In the genomic region with DNA sequence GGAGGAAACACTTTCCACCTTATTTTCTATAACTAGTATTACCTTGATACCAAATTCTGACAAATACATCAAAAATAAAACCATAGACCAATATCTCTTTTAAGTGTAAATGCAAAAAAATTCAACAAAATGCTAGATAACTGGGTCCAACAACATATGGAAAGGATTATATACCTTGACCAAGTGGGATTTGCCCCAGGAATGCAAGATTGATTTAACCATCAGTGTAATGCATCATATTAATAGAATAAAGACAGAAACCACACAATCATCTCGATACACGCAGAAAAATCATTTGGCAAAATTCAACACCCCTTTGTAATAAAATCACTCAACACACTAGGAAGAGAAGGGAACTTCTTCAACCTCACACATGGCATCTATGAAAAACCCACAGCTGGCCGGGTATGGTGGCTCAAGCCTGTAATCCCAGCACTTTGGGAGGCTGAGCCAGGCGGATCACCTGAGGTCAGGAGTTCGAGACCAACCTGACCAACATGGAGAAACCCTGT, we compare ENCODE assay signal across 1 cellular context.
TF ChIP-seq lines count a peak whose summit lies in the region.

No MANE protein-coding gene starts in this region.

TF ChIP-seq in IMR-90, 13 proteins besides CTCF, POLR2A, EP300 and RAD21:
- TF ChIP-seq, protein P1, sequence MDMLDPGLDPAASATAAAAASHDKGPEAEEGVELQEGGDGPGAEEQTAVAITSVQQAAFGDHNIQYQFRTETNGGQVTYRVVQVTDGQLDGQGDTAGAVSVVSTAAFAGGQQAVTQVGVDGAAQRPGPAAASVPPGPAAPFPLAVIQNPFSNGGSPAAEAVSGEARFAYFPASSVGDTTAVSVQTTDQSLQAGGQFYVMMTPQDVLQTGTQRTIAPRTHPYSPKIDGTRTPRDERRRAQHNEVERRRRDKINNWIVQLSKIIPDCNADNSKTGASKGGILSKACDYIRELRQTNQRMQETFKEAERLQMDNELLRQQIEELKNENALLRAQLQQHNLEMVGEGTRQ (IDR thresholded peaks at IDR 0.05; ENCODE audit: low read depth, low read length) = no peak
- TF ChIP-seq MAFK (IDR thresholded peaks at IDR 0.05; ENCODE audit: low read depth, low read length) = no peak
- TF ChIP-seq BHLHE40 (IDR thresholded peaks at IDR 0.05; ENCODE audit: low read depth, low read length) = no peak
- TF ChIP-seq CEBPB (IDR thresholded peaks at IDR 0.05; ENCODE audit: low read depth, low read length) = no peak
- TF ChIP-seq MAZ (IDR thresholded peaks at IDR 0.05; ENCODE audit: borderline replicate concordance, low read depth, low read length) = no peak
- no peak for TF ChIP-seq MXI1 (IDR thresholded peaks at IDR 0.05; ENCODE audit: borderline replicate concordance, low read depth, low read length)
- TF ChIP-seq CHD1 (IDR thresholded peaks at IDR 0.05; ENCODE audit: low read depth, low read length) = no peak
- TF ChIP-seq SMC3 (IDR thresholded peaks at IDR 0.05; ENCODE audit: low read depth, low read length) = no peak
- no peak for TF ChIP-seq NFE2L2 (IDR thresholded peaks at IDR 0.05; ENCODE audit: low read depth, low read length)
TF ChIP-seq in IMR-90: peak in this region for 0.
